1 cellular context compared by ENCODE assay signal in genomic region chr4:74283614-74284013, GRCh38.
TF ChIP-seq lines count a peak whose summit lies in the region.

No MANE protein-coding gene starts in this region.

TF ChIP-seq in HCT116, 20 proteins besides CTCF, POLR2A, EP300 and RAD21 (continued from another document):
- TF ChIP-seq JUND (IDR thresholded peaks at IDR 0.05) (peak; percentile 79), EZH2 (IDR thresholded peaks at IDR 0.05) (no peak), ZFX (IDR thresholded peaks at IDR 0.05) (no peak), SRF (IDR thresholded peaks at IDR 0.05; ENCODE audit: low read depth) (0 out of 2 replicates have a peak, but pooled peaks have one; percentile 23), TCF7L2 (IDR thresholded peaks at IDR 0.05; ENCODE audit: borderline replicate concordance, extremely low read depth, insufficient read depth, insufficient read length) (no peak), EZH2phosphoT487 (IDR thresholded peaks at IDR 0.05; ENCODE audit: borderline replicate concordance) (no peak), FOSL1 (IDR thresholded peaks at IDR 0.05; ENCODE audit: low read depth) (peak; percentile 68), ZBTB33 (IDR thresholded peaks at IDR 0.05; ENCODE audit: extremely low read depth, insufficient replicate concordance, low read length) (no peak)
